ENCODE assay signal across 8 cellular contexts in the genomic region with DNA sequence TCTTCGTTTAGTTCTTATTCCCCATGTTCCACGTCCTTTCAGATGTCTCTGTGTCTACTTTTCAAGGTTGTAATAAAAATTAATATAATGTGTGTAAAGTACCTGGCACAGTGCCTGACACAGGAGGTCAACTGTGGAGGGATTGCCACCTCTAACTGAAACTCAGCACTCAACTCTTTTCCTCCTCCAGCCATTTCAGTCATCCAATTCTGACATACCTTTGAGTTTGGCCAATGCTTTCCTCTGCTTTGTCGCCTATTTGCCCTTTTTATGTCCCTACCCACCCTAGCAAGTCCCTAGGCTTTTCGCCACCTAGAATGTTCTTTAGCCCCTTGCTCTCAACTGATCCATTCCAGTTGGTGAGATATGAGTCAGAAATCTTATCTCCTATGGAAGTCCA. TPM values are rescaled to one million over a fixed set of nuclear protein-coding genes. Genes with fewer than 3 reads are reported as not detected.
A peak's percentile ranks its signal among the peaks of the same experiment; 100 is the strongest.
DNase-seq lines count a peak whose midpoint lies in the region; ATAC-seq and TF ChIP-seq lines count a peak whose summit lies in the region.

No MANE protein-coding gene starts in this region.

- POLR2A ChIA-PET in AG04449 (lab: Yijun Ruan, JAX), result no interaction called here

- no peaks in the 10 kb centered on the region for H3K27me3 ChIP-seq in HUES48 (ENCODE audit: control insufficient read depth, insufficient read depth, low read length)
- no peaks in the 10 kb centered on the region for H3K27me3 ChIP-seq in mammary epithelial cell (ENCODE audit: insufficient read depth, low read length)

- in situ Hi-C loops in mammary epithelial cell (cut with MboI; ENCODE audit: low sequenced_read_pairs in 2 of 2), result no loop called here

- H3K4me3 ChIP-seq in AG04449 (ENCODE audit: low read depth, low read length) (peak overlapping the region; percentile 74), HUES48 (ENCODE audit: low read depth, low read length) (peak overlapping the region; percentile 76), mammary epithelial cell (replicated peaks in 1 of 3; ENCODE audit: insufficient read depth in 1 of 3, low read depth in 2 of 3, low read length in 3 of 3) (peak overlapping the region; percentile 66 to 89 (median 84))

- peaks cover 46% of the 10 kb centered on the region for H3K36me3 ChIP-seq in HUES48 (ENCODE audit: control insufficient read depth, insufficient read depth, low read length)
- H3K36me3 ChIP-seq in mammary epithelial cell (ENCODE audit: insufficient read depth, low read length), result peaks cover 20% of the 10 kb centered on the region

- H3K9me3 Mint-ChIP-seq in mesothelial cell of epicardium, result no peaks in the 10 kb centered on the region

- 41% methylated on average over 4 of the region's 4 CpGs for WGBS in mammary epithelial cell (ENCODE audit: low coverage, missing lambda C conversion rate)

- H3K9me3 ChIP-seq in HUES48 (ENCODE audit: control insufficient read depth, insufficient read depth, low read length), result no peaks in the 10 kb centered on the region
- no peaks in the 10 kb centered on the region for H3K9me3 ChIP-seq in mammary epithelial cell (replicated peaks; ENCODE audit: insufficient read depth, low read length)

- H3K9ac ChIP-seq in HUES48 (ENCODE audit: low read depth, low read length) (no peak overlapping the region), mammary epithelial cell (ENCODE audit: insufficient read depth, low read length) (peak overlapping the region; percentile 90)

- H3K4me1 Mint-ChIP-seq in mesothelial cell of epicardium, result peaks cover 33% of the 10 kb centered on the region

- peaks cover 67% of the 10 kb centered on the region for H3K79me2 ChIP-seq in mammary epithelial cell (ENCODE audit: insufficient read depth, low read length)

- peak overlapping the region; percentile 73 for H3K27ac Mint-ChIP-seq in mesothelial cell of epicardium

- peak overlapping the region; percentile 93 for H3K4me2 ChIP-seq in mammary epithelial cell (ENCODE audit: insufficient read depth, low read depth, low read length)

- dilution Hi-C loops in mammary epithelial cell (cut with HindIII; ENCODE audit: low sequenced_read_pairs), result loop anchor here (10.0 kb wide), 1 partner anchor 95 kb away; the partner anchor contains the start of gene TTLL6

- BruUV-seq in mammary epithelial cell (replicated peaks; lab: Mats Ljungman, UMichigan), result no TSS peak

- DNase-seq in AG04449 (ENCODE audit: low read depth, low spot score) (no peak), mammary epithelial cell (peak; percentile 56), mesothelial cell of epicardium (ENCODE audit: low spot score in 2 of 2, unreplicated experiment in 2 of 2) (no peak), NCI-H446 (lab: John Stamatoyannopoulos, UW) (no peak), SIG-M5 treated with dmso at 0.1 percent for 504 hours (lab: John Stamatoyannopoulos, UW; ENCODE audit: unreplicated experiment) (no peak)
- no peak for DNase-seq in activated effector memory CD4-positive, alpha-beta T cell treated with Interleukin-2 at 50 U/mL for 16 hours

- intact Hi-C loops in mammary epithelial cell (cut with micrococcal nuclease), result loop anchor here (1.0 kb wide), 1 partner anchor 35 kb away; the partner anchor contains the start of gene SNF8

- TF ChIP-seq CTCF in AG04449 (IDR thresholded peaks at IDR 0.05; ENCODE audit: insufficient read depth, low read length, missing control alignments) (no peak), mammary epithelial cell (conservative IDR thresholded peaks at IDR 0.05 in 1 of 2, IDR thresholded peaks at IDR 0.05 in 1 of 2; ENCODE audit: extremely low read depth in 1 of 2, insufficient read depth in 1 of 2, low read depth in 1 of 2, low read length in 2 of 2) (no peak), mesothelial cell of epicardium (IDR thresholded peaks at IDR 0.05; ENCODE audit: unreplicated experiment) (no peak)

- peaks cover 17% of the 10 kb centered on the region for H3K36me3 Mint-ChIP-seq in mesothelial cell of epicardium

- peaks cover 4% of the 10 kb centered on the region for H4K20me1 ChIP-seq in mammary epithelial cell (ENCODE audit: insufficient read depth, low read length)

- CTCF ChIA-PET in AG04449 (lab: Yijun Ruan, JAX) (interaction anchor here (0.7 to 2.9 kb wide), 3 partner anchors 10 to 123 kb away, joined by 3 to 18 read pairs (median 6); no protein-coding TSS in a partner anchor), mammary epithelial cell (lab: Charles Lee; ENCODE audit: low non-redundant PET) (no interaction called here)

- H3K4me1 ChIP-seq in HUES48 (ENCODE audit: control insufficient read depth, insufficient read depth, low read length) (peaks cover 13% of the 10 kb centered on the region), mammary epithelial cell (ENCODE audit: insufficient read depth, low read length) (peaks cover 25% of the 10 kb centered on the region)

- no peak for ATAC-seq in HG03469 (IDR thresholded peaks at IDR 0.05; ENCODE audit: unreplicated experiment)

- H3K27ac ChIP-seq in HUES48 (ENCODE audit: low read depth, low read length) (no peak overlapping the region), mammary epithelial cell (ENCODE audit: insufficient read depth, low read depth, low read length) (peak overlapping the region; percentile 90)

- H3K4me3 Mint-ChIP-seq in mesothelial cell of epicardium, result peak overlapping the region; percentile 81

- H2AFZ ChIP-seq in mammary epithelial cell (ENCODE audit: low read depth, low read length), result no peak overlapping the region

- no peaks in the 10 kb centered on the region for H3K27me3 Mint-ChIP-seq in mesothelial cell of epicardium (ENCODE audit: low read depth)

RNA-seq across cellular contexts. Expression of gene UBE2Z, which starts 1.6 kb away (rescaled TPM):
- total RNA-seq in mammary epithelial cell, result 100 to 1,000 TPM; 104 to 132 TPM
- 115 TPM for polyA plus RNA-seq in mammary epithelial cell
- polyA minus RNA-seq in mammary epithelial cell, result 220 TPM
- total RNA-seq in mesothelial cell of epicardium, result 85.8 to 89.8 TPM (median 88.1 TPM) in 3 replicates

RNA-seq across cellular contexts. Expression of gene ATP5MC1, which starts 17.2 kb away (rescaled TPM):
- 10 to 100 TPM; 58.5 to 79.1 TPM for total RNA-seq in mammary epithelial cell
- 613 TPM for polyA plus RNA-seq in mammary epithelial cell
- polyA minus RNA-seq in mammary epithelial cell, result 217 TPM
- 45.1 to 48.7 TPM (median 48.0 TPM) in 3 replicates for total RNA-seq in mesothelial cell of epicardium

RNA-seq across cellular contexts. Expression of gene SNF8, which starts 34.8 kb away (rescaled TPM):
- total RNA-seq in mammary epithelial cell (10 to 100 TPM; 50.5 to 89.6 TPM), mesothelial cell of epicardium (78.6 to 91.5 TPM (median 88.0 TPM) in 3 replicates)
- 112 TPM for polyA plus RNA-seq in mammary epithelial cell
- polyA minus RNA-seq in mammary epithelial cell, result 157 TPM

RNA-seq across cellular contexts. Expression of gene GIP, which starts 58.6 kb away (rescaled TPM):
- total RNA-seq in mammary epithelial cell (not detected), mesothelial cell of epicardium (not detected in 3 replicates)
- polyA plus RNA-seq in mammary epithelial cell, result not detected
- polyA minus RNA-seq in mammary epithelial cell, result not detected
